Comparison of ENCODE assay signal across 10 cellular contexts in genomic region chr19:3196933-3197205, GRCh38. TPM values are rescaled to one million over a fixed set of nuclear protein-coding genes. Genes with fewer than 3 reads are reported as not detected.
"Had no signal": no experiment of that assay in that cellular context is flagged by ENCODE, and none has a peak within 500 bp of the region (broad histone marks: within the 10 kb centered on the region; RNA-seq: fewer than 3 reads in every experiment).

No MANE protein-coding gene starts in this region.

- H3K27ac ChIP-seq: HL-60 had no signal

- FAIRE-seq: H1, H54, HepG2 had no signal

- H3K4me3 ChIP-seq: GM23338 had no signal

- ATAC-seq: GM23338, HepG2 had no signal

- DNase-seq: H9, HCEC 1CT, KBM-7 had no signal

RNA-seq across cellular contexts. Expression of gene S1PR4, which starts 18.3 kb away (rescaled TPM):
- total RNA-seq: H1, H9 had no signal
- polyA plus RNA-seq: GM23338, H1 had no signal

RNA-seq across cellular contexts. Expression of gene CELF5, which starts 27.6 kb away (rescaled TPM):
- total RNA-seq: HT1080 had no signal
- polyA plus RNA-seq: IgD-negative memory B cell had no signal
